In the genomic region with DNA sequence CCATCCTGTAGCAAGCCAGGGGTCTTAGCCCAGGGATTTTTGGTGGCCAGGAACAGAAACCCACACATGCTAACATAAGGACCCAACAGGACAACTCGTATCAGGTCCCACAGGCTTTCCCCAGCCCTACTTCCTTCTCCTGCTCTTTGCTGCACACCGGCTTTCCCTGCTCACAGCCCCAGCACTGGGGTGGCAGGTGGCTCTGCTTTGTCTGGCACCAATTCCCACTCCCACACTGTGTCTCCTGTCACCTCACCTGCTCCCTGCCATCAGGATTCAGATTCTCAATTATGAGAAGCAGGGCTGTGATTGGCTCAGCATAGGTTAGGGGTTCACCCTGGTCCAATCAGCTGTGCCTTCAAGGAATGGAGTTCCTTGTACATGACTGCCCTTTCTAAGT, we compare ENCODE assay signal across 19 cellular contexts.
DNase-seq lines count a peak whose midpoint lies in the region; FAIRE-seq and TF ChIP-seq lines count a peak whose summit lies in the region.
"Had no signal": no experiment of that assay in that cellular context is flagged by ENCODE, and none has a peak within 500 bp of the region (broad histone marks: within the 10 kb centered on the region; RNA-seq: fewer than 3 reads in every experiment).

No MANE protein-coding gene starts in this region.

- intact Hi-C loops in activated CD4-positive, alpha-beta memory T cell treated with anti-CD3 and anti-CD28 coated beads for 36 hours (cut with micrococcal nuclease): no loop called here

- H3K27ac Mint-ChIP-seq in activated CD4-positive, alpha-beta memory T cell treated with anti-CD3 and anti-CD28 coated beads for 36 hours: no peak overlapping the region
- no peak overlapping the region for H3K27ac Mint-ChIP-seq in type B pancreatic cell

- no peak for TF ChIP-seq CTCF in type B pancreatic cell (conservative IDR thresholded peaks at IDR 0.05)

- H3K4me3 Mint-ChIP-seq in activated CD4-positive, alpha-beta memory T cell treated with anti-CD3 and anti-CD28 coated beads for 36 hours: no peak overlapping the region
- no peak overlapping the region for H3K4me3 Mint-ChIP-seq in type B pancreatic cell

- POLR2A ChIA-PET in activated CD4-positive, alpha-beta memory T cell treated with anti-CD3 and anti-CD28 coated beads for 36 hours (lab: Charles Lee): no interaction called here

- no peaks in the 10 kb centered on the region for H3K9me3 Mint-ChIP-seq in activated CD4-positive, alpha-beta memory T cell treated with anti-CD3 and anti-CD28 coated beads for 36 hours
- H3K9me3 Mint-ChIP-seq in type B pancreatic cell: no peaks in the 10 kb centered on the region

- peak; percentile 24 for DNase-seq in D341Med (ENCODE audit: low spot score)
- peak; percentile 9 for DNase-seq in DMS153 treated with DMSO at 0.1 percent for 48 hours (lab: John Stamatoyannopoulos, UW; ENCODE audit: unreplicated experiment)
- peak; percentile 22 for DNase-seq in NCI-H69 (lab: John Stamatoyannopoulos, UW)
- DNase-seq in islet precursor cell: peak; percentile 40
- DNase-seq in activated CD4-positive, alpha-beta memory T cell treated with anti-CD3 and anti-CD28 coated beads for 36 hours: no peak
- no peak for DNase-seq in frontal cortex (ENCODE audit: low spot score in 2 of 2)
- DNase-seq in type B pancreatic cell (ENCODE audit: extremely low spot score, unreplicated experiment): no peak
- DNase-seq: ACHN, DND-41, KBM-7, MV-4-11, NCI-H1417 treated with DMSO at 0.1 percent for 48 hours, NCI-H2081, NCI-H526, SHP77, SK-N-SH had no signal

- H3K36me3 Mint-ChIP-seq in activated CD4-positive, alpha-beta memory T cell treated with anti-CD3 and anti-CD28 coated beads for 36 hours: no peaks in the 10 kb centered on the region
- H3K36me3 Mint-ChIP-seq in type B pancreatic cell: no peaks in the 10 kb centered on the region

- H3K27me3 Mint-ChIP-seq in activated CD4-positive, alpha-beta memory T cell treated with anti-CD3 and anti-CD28 coated beads for 36 hours: peaks cover 9% of the 10 kb centered on the region
- peaks cover 40% of the 10 kb centered on the region for H3K27me3 Mint-ChIP-seq in type B pancreatic cell

- CTCF ChIA-PET in activated CD4-positive, alpha-beta memory T cell treated with anti-CD3 and anti-CD28 coated beads for 36 hours (lab: Charles Lee): no interaction called here

- FAIRE-seq in frontal cortex (lab: Jason Lieb, UNC): no peak
- FAIRE-seq: G401.6, HepG2, RCC 7860 had no signal

- H3K4me1 Mint-ChIP-seq in activated CD4-positive, alpha-beta memory T cell treated with anti-CD3 and anti-CD28 coated beads for 36 hours (ENCODE audit: low read depth): no peaks in the 10 kb centered on the region
- H3K4me1 Mint-ChIP-seq in type B pancreatic cell (ENCODE audit: unreplicated experiment): no peaks in the 10 kb centered on the region

Comparison
In these comparisons a context has a peak if more than half of its experiments do, and no peak if none do; other contexts are left out.
1. DNase-seq: peak in D341Med (single experiment), DMS153 treated with DMSO at 0.1 percent for 48 hours (single experiment), NCI-H69 (single experiment) and islet precursor cell (single experiment); none in activated CD4-positive, alpha-beta memory T cell treated with anti-CD3 and anti-CD28 coated beads for 36 hours (single experiment), frontal cortex (0 of 2) and type B pancreatic cell (single experiment).